Comparison of ENCODE assay signal across 28 cellular contexts in genomic region chr2:146994246-146994645, GRCh38.
"Had no signal": no experiment of that assay in that cellular context is flagged by ENCODE, and none has a peak within 500 bp of the region (broad histone marks: within the 10 kb centered on the region; RNA-seq: fewer than 3 reads in every experiment).

No MANE protein-coding gene starts in this region.

- H3K27me3 ChIP-seq: ascending aorta, body of pancreas had no signal

- H3K4me2 ChIP-seq: SK-N-SH had no signal

- H3K4me1 Mint-ChIP-seq: activated CD8-positive, alpha-beta memory T cell treated with anti-CD3 and anti-CD28 coated beads, Interleukin-2, amount 10 ng/mL, durations not matched to agents 7 days and 5 days; activated naive CD4-positive, alpha-beta T cell treated with anti-CD3 and anti-CD28 coated beads, Interleukin-2, amount 50 U/mL, for 24 hours; activated naive CD8-positive, alpha-beta T cell treated with anti-CD3 and anti-CD28 coated beads, Interleukin-2, amount 50 U/mL, for 24 hours; central memory CD8-positive, alpha-beta T cell had no signal

- H3K9me3 ChIP-seq: ascending aorta, body of pancreas, SK-N-SH had no signal

- DNase-seq: activated CD4-positive, alpha-beta T cell treated with anti-CD3 and anti-CD28 coated beads for 48 hours; activated CD4-positive, alpha-beta T cell treated with anti-CD3 and anti-CD28 coated beads, Interleukin-2, amount 50 U/mL, for 48 hours; activated CD4-positive, CD25-positive, alpha-beta regulatory T cell treated with anti-CD3 and anti-CD28 coated beads, Interleukin-2, amount 50 U/mL, for 72 hours; activated CD8-positive, alpha-beta memory T cell treated with anti-CD3 and anti-CD28 coated beads, Interleukin-2, amount 10 ng/mL, durations not matched to agents 7 days and 5 days; activated effector memory CD4-positive, alpha-beta T cell treated with Interleukin-2 at 50 U/mL for 16 hours; activated naive CD4-positive, alpha-beta T cell; activated naive CD8-positive, alpha-beta T cell treated with anti-CD3 and anti-CD28 coated beads, Interleukin-2, amount 50 U/mL, for 24 hours; activated T-cell treated with anti-CD3 and anti-CD28 coated beads, Interleukin-2, amount 50 U/mL, for 24 hours; amniotic stem cell; body of pancreas; IMR-90; Kasumi-1; KBM-7; NCI-H1105 treated with DMSO at 0.1 percent for 48 hours; NCI-H1436 treated with DMSO at 0.1 percent for 48 hours; NCI-H1930; NCI-H2107; NCI-H2227 treated with DMSO at 0.1 percent for 48 hours; NCI-H446 treated with DMSO at 0.1 percent for 48 hours; NCI-H69; NK-92 treated with Interleukin-12 subunit alpha and Interleukin-12 subunit beta, amount 100 ng/mL, for 24 hours; OCI-M1; RPMI8226; SK-N-SH had no signal

- H3K27ac Mint-ChIP-seq: activated CD8-positive, alpha-beta memory T cell treated with anti-CD3 and anti-CD28 coated beads, Interleukin-2, amount 10 ng/mL, durations not matched to agents 7 days and 5 days; activated naive CD4-positive, alpha-beta T cell treated with anti-CD3 and anti-CD28 coated beads, Interleukin-2, amount 50 U/mL, for 24 hours; activated naive CD8-positive, alpha-beta T cell treated with anti-CD3 and anti-CD28 coated beads, Interleukin-2, amount 50 U/mL, for 24 hours; activated T-cell treated with anti-CD3 and anti-CD28 coated beads, Interleukin-2, amount 50 U/mL, for 24 hours; activated T-helper 1 cell treated with anti-CD3 and anti-CD28 coated beads, Interleukin-12 subunit alpha, Interleukin-12 subunit beta, Interleukin-2, Interleukin-4 antibody, amounts not matched to agents 30 ng/mL and 10 ng/mL and 1 ng/mL, durations not matched to agents 14 hours and 24 hours and 36 hours had no signal

- H3K4me1 ChIP-seq: ascending aorta, body of pancreas had no signal

- H3K4me3 Mint-ChIP-seq: activated CD8-positive, alpha-beta memory T cell treated with anti-CD3 and anti-CD28 coated beads, Interleukin-2, amount 10 ng/mL, durations not matched to agents 7 days and 5 days; activated naive CD4-positive, alpha-beta T cell treated with anti-CD3 and anti-CD28 coated beads, Interleukin-2, amount 50 U/mL, for 24 hours; activated naive CD8-positive, alpha-beta T cell treated with anti-CD3 and anti-CD28 coated beads, Interleukin-2, amount 50 U/mL, for 24 hours; activated T-cell treated with anti-CD3 and anti-CD28 coated beads, Interleukin-2, amount 50 U/mL, for 24 hours; activated T-helper 1 cell treated with anti-CD3 and anti-CD28 coated beads, Interleukin-12 subunit alpha, Interleukin-12 subunit beta, Interleukin-2, Interleukin-4 antibody, amounts not matched to agents 30 ng/mL and 10 ng/mL and 1 ng/mL, durations not matched to agents 14 hours and 24 hours and 36 hours; central memory CD8-positive, alpha-beta T cell had no signal

- H3K36me3 Mint-ChIP-seq: activated CD8-positive, alpha-beta memory T cell treated with anti-CD3 and anti-CD28 coated beads, Interleukin-2, amount 10 ng/mL, durations not matched to agents 7 days and 5 days; activated naive CD4-positive, alpha-beta T cell treated with anti-CD3 and anti-CD28 coated beads, Interleukin-2, amount 50 U/mL, for 24 hours had no signal

- H3K4me3 ChIP-seq: ascending aorta, body of pancreas had no signal

- H3K27ac ChIP-seq: ascending aorta, body of pancreas had no signal

- H3K27me3 Mint-ChIP-seq: activated CD8-positive, alpha-beta memory T cell treated with anti-CD3 and anti-CD28 coated beads, Interleukin-2, amount 10 ng/mL, durations not matched to agents 7 days and 5 days; activated naive CD8-positive, alpha-beta T cell treated with anti-CD3 and anti-CD28 coated beads, Interleukin-2, amount 50 U/mL, for 24 hours; central memory CD8-positive, alpha-beta T cell had no signal

- H3K9me3 Mint-ChIP-seq: activated naive CD4-positive, alpha-beta T cell treated with anti-CD3 and anti-CD28 coated beads, Interleukin-2, amount 50 U/mL, for 24 hours; activated naive CD8-positive, alpha-beta T cell treated with anti-CD3 and anti-CD28 coated beads, Interleukin-2, amount 50 U/mL, for 24 hours; activated T-cell treated with anti-CD3 and anti-CD28 coated beads, Interleukin-2, amount 50 U/mL, for 24 hours; activated T-helper 1 cell treated with anti-CD3 and anti-CD28 coated beads, Interleukin-12 subunit alpha, Interleukin-12 subunit beta, Interleukin-2, Interleukin-4 antibody, amounts not matched to agents 30 ng/mL and 10 ng/mL and 1 ng/mL, durations not matched to agents 14 hours and 24 hours and 36 hours had no signal

- H3K36me3 ChIP-seq: ascending aorta had no signal

- H3K9ac ChIP-seq: SK-N-SH had no signal
